ENCODE assay signal across 17 cellular contexts in genomic region chr15:71048913-71049675, GRCh38.
DNase-seq lines count a peak whose midpoint lies in the region; ATAC-seq, FAIRE-seq and TF ChIP-seq lines count a peak whose summit lies in the region.
"Had no signal": no experiment of that assay in that cellular context is flagged by ENCODE, and none has a peak within 500 bp of the region (broad histone marks: within the 10 kb centered on the region; RNA-seq: fewer than 3 reads in every experiment).

No MANE protein-coding gene starts in this region.

- H3K36me3 ChIP-seq in mammary epithelial cell (ENCODE audit: insufficient read depth, low read length): no peaks in the 10 kb centered on the region
- H3K36me3 ChIP-seq in breast epithelium: no peaks in the 10 kb centered on the region
- no peaks in the 10 kb centered on the region for H3K36me3 ChIP-seq in astrocyte (ENCODE audit: insufficient read depth, low read length)
- H3K36me3 ChIP-seq in hepatocyte (replicated peaks; ENCODE audit: insufficient read depth, low read depth): no peaks in the 10 kb centered on the region
- H3K36me3 ChIP-seq: colonic mucosa had no signal

- in situ Hi-C loops in mammary epithelial cell (cut with MboI; ENCODE audit: low sequenced_read_pairs in 2 of 2): no loop called here

- intact Hi-C loops in mammary epithelial cell (cut with micrococcal nuclease): loop anchor here (1.0 to 2.0 kb wide), 2 partner anchors 156 to 246 kb away; partner anchors contain the start of genes LRRC49 and THAP10
- intact Hi-C loops in breast epithelium (cut with DNase I; ENCODE audit: low total_unique reads): no loop called here
- intact Hi-C loops in dorsolateral prefrontal cortex (cut with DNase I): no loop called here

- H3K9me3 Mint-ChIP-seq in astrocyte (ENCODE audit: unreplicated experiment): peaks cover 2% of the 10 kb centered on the region

- peaks cover 28% of the 10 kb centered on the region for H3K4me1 Mint-ChIP-seq in astrocyte (ENCODE audit: low read depth, unreplicated experiment)

- ATAC-seq in GM18858 (IDR thresholded peaks at IDR 0.05; ENCODE audit: unreplicated experiment): no peak
- ATAC-seq: gastroesophageal sphincter, left ventricle myocardium superior had no signal

- peak overlapping the region; percentile 46 for H3K4me2 ChIP-seq in mammary epithelial cell (ENCODE audit: insufficient read depth, low read depth, low read length)
- H3K4me2 ChIP-seq in astrocyte (ENCODE audit: low read length): peak overlapping the region; percentile 69
- no peak overlapping the region for H3K4me2 ChIP-seq in hepatocyte

- no peaks in the 10 kb centered on the region for H3K79me2 ChIP-seq in mammary epithelial cell (ENCODE audit: insufficient read depth, low read length)
- H3K79me2 ChIP-seq in astrocyte (ENCODE audit: insufficient read depth, low read length): no peaks in the 10 kb centered on the region
- H3K79me2 ChIP-seq in hepatocyte: no peaks in the 10 kb centered on the region

- DNase-seq in mammary epithelial cell (peak; percentile 87), breast epithelium (ENCODE audit: low spot score in 2 of 2) (no peak), astrocyte (ENCODE audit: low read depth) (peak; percentile 100), hepatocyte (ENCODE audit: low spot score) (peak; percentile 4), dorsolateral prefrontal cortex (no peak), mesenteric fat pad (ENCODE audit: low spot score) (no peak), NCI-H2081 treated with DMSO at 0.1 percent for 48 hours (lab: John Stamatoyannopoulos, UW) (no peak)
- DNase-seq: activated CD4-positive, alpha-beta T cell treated with anti-CD3 and anti-CD28 coated beads, Interleukin-2, amount 50 U/mL, for 1 hour; activated gamma-delta T cell treated with Interleukin-2 at 50 U/mL for 16 hours; colonic mucosa; left ventricle myocardium superior; NCI-H345; T-helper 2 cell; testis had no signal

- H3K27me3 ChIP-seq in mammary epithelial cell (ENCODE audit: insufficient read depth, low read length) (no peaks in the 10 kb centered on the region), breast epithelium (no peaks in the 10 kb centered on the region), astrocyte (ENCODE audit: insufficient read depth, low read length) (no peaks in the 10 kb centered on the region), hepatocyte (no peaks in the 10 kb centered on the region), dorsolateral prefrontal cortex (no peaks in the 10 kb centered on the region)
- H3K27me3 ChIP-seq: colonic mucosa, gastroesophageal sphincter, testis had no signal

- dilution Hi-C loops in mammary epithelial cell (cut with HindIII; ENCODE audit: low sequenced_read_pairs): no loop called here

- no peak for TF ChIP-seq POLR2A in breast epithelium (IDR thresholded peaks at IDR 0.05)

- H3K9ac ChIP-seq in mammary epithelial cell (ENCODE audit: insufficient read depth, low read length) (peak overlapping the region; percentile 63), astrocyte (ENCODE audit: low read length) (peak overlapping the region; percentile 80)

- H3K27ac Mint-ChIP-seq in astrocyte (ENCODE audit: unreplicated experiment): peak overlapping the region; percentile 90

- TSS peak; percentile 91 for BruUV-seq in mammary epithelial cell (replicated peaks; lab: Mats Ljungman, UMichigan)

- FAIRE-seq in astrocyte (lab: Jason Lieb, UNC): peak; percentile 91

- H3K4me3 Mint-ChIP-seq in astrocyte (ENCODE audit: unreplicated experiment): no peak overlapping the region

- no peaks in the 10 kb centered on the region for H3K9me3 ChIP-seq in mammary epithelial cell (replicated peaks; ENCODE audit: insufficient read depth, low read length)
- H3K9me3 ChIP-seq in breast epithelium: no peaks in the 10 kb centered on the region
- H3K9me3 ChIP-seq in astrocyte (ENCODE audit: insufficient read depth, low read depth, low read length): no peaks in the 10 kb centered on the region
- no peaks in the 10 kb centered on the region for H3K9me3 ChIP-seq in hepatocyte (ENCODE audit: low read depth)
- H3K9me3 ChIP-seq: colonic mucosa, gastroesophageal sphincter, testis had no signal

- H3K9me2 ChIP-seq in hepatocyte (replicated peaks; ENCODE audit: insufficient read depth): no peaks in the 10 kb centered on the region

- H3K36me3 Mint-ChIP-seq in astrocyte (ENCODE audit: low read depth, unreplicated experiment): peaks cover 3% of the 10 kb centered on the region

- H3K4me3 ChIP-seq in mammary epithelial cell (replicated peaks in 1 of 3; ENCODE audit: insufficient read depth in 1 of 3, low read depth in 2 of 3, low read length in 3 of 3): no peak overlapping the region
- H3K4me3 ChIP-seq in breast epithelium: no peak overlapping the region
- H3K4me3 ChIP-seq in astrocyte (ENCODE audit: insufficient read depth, low read depth, low read length): no peak overlapping the region
- H3K4me3 ChIP-seq in hepatocyte: no peak overlapping the region
- H3K4me3 ChIP-seq in dorsolateral prefrontal cortex: no peak overlapping the region
- H3K4me3 ChIP-seq: colonic mucosa, gastroesophageal sphincter, testis had no signal

- WGBS in mammary epithelial cell (ENCODE audit: low coverage, missing lambda C conversion rate): 43% methylated on average over 2 of the region's 2 CpGs
- 90% methylated on average over 2 of the region's 2 CpGs for WGBS in hepatocyte (ENCODE audit: low lambda C conversion rate, missing lambda C conversion rate)

- H3K27ac ChIP-seq in mammary epithelial cell (ENCODE audit: insufficient read depth, low read depth, low read length): peak overlapping the region; percentile 96
- H3K27ac ChIP-seq in breast epithelium: no peak overlapping the region
- H3K27ac ChIP-seq in astrocyte (ENCODE audit: low read depth, low read length): peak overlapping the region; percentile 99
- no peak overlapping the region for H3K27ac ChIP-seq in hepatocyte
- no peak overlapping the region for H3K27ac ChIP-seq in dorsolateral prefrontal cortex
- H3K27ac ChIP-seq: 22Rv1, colonic mucosa, gastroesophageal sphincter, testis had no signal

- peaks cover 63% of the 10 kb centered on the region for H3K4me1 ChIP-seq in mammary epithelial cell (ENCODE audit: insufficient read depth, low read length)
- H3K4me1 ChIP-seq in breast epithelium: no peaks in the 10 kb centered on the region
- peaks cover 39% of the 10 kb centered on the region for H3K4me1 ChIP-seq in astrocyte (ENCODE audit: insufficient read depth, low read length)
- no peaks in the 10 kb centered on the region for H3K4me1 ChIP-seq in hepatocyte (ENCODE audit: insufficient read depth)
- H3K4me1 ChIP-seq: colonic mucosa, testis had no signal

- CTCF ChIA-PET in mammary epithelial cell (lab: Charles Lee; ENCODE audit: low non-redundant PET): no interaction called here

- TF ChIP-seq CTCF in mammary epithelial cell (conservative IDR thresholded peaks at IDR 0.05 in 1 of 2, IDR thresholded peaks at IDR 0.05 in 1 of 2; ENCODE audit: extremely low read depth in 1 of 2, insufficient read depth in 1 of 2, low read depth in 1 of 2, low read length in 2 of 2) (no peak), breast epithelium (IDR thresholded peaks at IDR 0.05) (no peak), astrocyte (IDR thresholded peaks at IDR 0.05; ENCODE audit: insufficient read depth, low read depth, low read length) (no peak), hepatocyte (IDR thresholded peaks at IDR 0.05; ENCODE audit: poor library complexity) (no peak), dorsolateral prefrontal cortex (IDR thresholded peaks at IDR 0.05 in 54 of 56, conservative IDR thresholded peaks at IDR 0.05 in 2 of 56; ENCODE audit: low read depth in 1 of 56, partially characterized antibody in 56 of 56) (no peak)

- no peaks in the 10 kb centered on the region for H4K20me1 ChIP-seq in mammary epithelial cell (ENCODE audit: insufficient read depth, low read length)
- no peaks in the 10 kb centered on the region for H4K20me1 ChIP-seq in astrocyte (ENCODE audit: insufficient read depth, low read length)
- no peaks in the 10 kb centered on the region for H4K20me1 ChIP-seq in hepatocyte (ENCODE audit: insufficient read depth, poor library complexity, severe bottlenecking)

- H3K27me3 Mint-ChIP-seq in astrocyte (ENCODE audit: low read depth, unreplicated experiment): no peaks in the 10 kb centered on the region

- H2AFZ ChIP-seq in mammary epithelial cell (ENCODE audit: low read depth, low read length) (no peak overlapping the region), astrocyte (ENCODE audit: low read depth, low read length) (no peak overlapping the region), hepatocyte (no peak overlapping the region)

Comparison
In these comparisons a context has a peak if more than half of its experiments do, and no peak if none do; other contexts are left out.
1. DNase-seq: peak in mammary epithelial cell (single experiment), astrocyte (single experiment) and hepatocyte (single experiment); none in breast epithelium (0 of 2), dorsolateral prefrontal cortex (0 of 10), mesenteric fat pad (single experiment) and NCI-H2081 treated with DMSO at 0.1 percent for 48 hours (single experiment).
2. H3K27ac ChIP-seq: peak in mammary epithelial cell (single experiment) and astrocyte (single experiment); none in breast epithelium (0 of 2), hepatocyte (single experiment) and dorsolateral prefrontal cortex (0 of 59).